9 cellular contexts compared by ENCODE assay signal in the genomic region with DNA sequence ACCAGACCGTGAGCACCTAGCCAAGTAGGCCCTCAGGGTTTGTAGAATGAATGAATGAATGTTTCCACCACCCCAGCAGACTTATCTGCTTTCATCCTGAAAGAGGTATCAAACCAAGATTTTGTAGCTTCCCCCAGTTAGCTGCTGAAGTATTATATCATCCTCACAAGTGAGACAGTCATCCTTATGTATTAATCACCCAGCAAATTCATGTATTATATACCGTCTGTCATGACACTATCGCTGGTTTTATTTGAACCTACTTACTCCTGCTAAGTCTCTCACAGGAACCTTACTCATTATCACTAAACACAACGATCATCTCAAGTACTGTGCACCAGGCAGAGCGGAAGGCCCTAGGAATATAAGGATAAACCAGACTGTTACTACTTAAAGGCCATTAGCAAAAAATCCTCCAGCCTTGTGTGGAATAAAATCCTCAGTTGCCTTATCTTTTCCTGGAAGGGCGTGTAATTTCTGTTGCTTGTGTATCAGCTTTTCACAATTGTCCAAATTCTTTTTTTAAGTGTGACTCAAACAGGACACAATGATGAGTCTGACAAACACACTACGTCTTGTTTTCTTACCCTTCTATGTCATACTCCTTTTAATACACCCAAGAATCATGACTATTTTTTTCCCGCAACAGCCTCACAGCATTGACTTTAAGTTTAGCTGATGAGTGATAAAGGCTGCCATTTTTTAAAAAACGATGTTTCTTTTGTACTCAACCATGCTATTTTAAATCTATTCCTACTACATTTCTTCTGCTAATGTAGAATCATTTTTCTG.
DNase-seq lines count a peak whose midpoint lies in the region; ATAC-seq and TF ChIP-seq lines count a peak whose summit lies in the region.
"Had no signal": no experiment of that assay in that cellular context is flagged by ENCODE, and none has a peak within 500 bp of the region (broad histone marks: within the 10 kb centered on the region; RNA-seq: fewer than 3 reads in every experiment).

No MANE protein-coding gene starts in this region.

- no peaks in the 10 kb centered on the region for H3K27me3 Mint-ChIP-seq in osteocyte (ENCODE audit: unreplicated experiment)

- ATAC-seq in GM21367 (IDR thresholded peaks at IDR 0.05; ENCODE audit: unreplicated experiment) = no peak
- no peak for ATAC-seq in HG02678 (IDR thresholded peaks at IDR 0.05; ENCODE audit: unreplicated experiment)
- ATAC-seq: left lobe of liver had no signal

- intact Hi-C loops in colonic mucosa (cut with DNase I) = no loop called here

- peak overlapping the region; percentile 97 for H3K27ac Mint-ChIP-seq in osteocyte (ENCODE audit: unreplicated experiment)

- no peaks in the 10 kb centered on the region for H3K36me3 ChIP-seq in colonic mucosa

- no peak for TF ChIP-seq CTCF in colonic mucosa (IDR thresholded peaks at IDR 0.05)
- TF ChIP-seq CTCF in osteocyte (IDR thresholded peaks at IDR 0.05) = no peak

- H3K4me1 Mint-ChIP-seq in osteocyte (ENCODE audit: unreplicated experiment) = peaks cover 82% of the 10 kb centered on the region

- H3K4me3 Mint-ChIP-seq in osteocyte (ENCODE audit: unreplicated experiment) = peak overlapping the region; percentile 77

- peak overlapping the region; percentile 39 for H3K4me3 ChIP-seq in colonic mucosa

- peaks cover 2% of the 10 kb centered on the region for H3K4me1 ChIP-seq in colonic mucosa

- DNase-seq in EH (ENCODE audit: low read depth) = peak; percentile 62
- DNase-seq in RPMI7951 (ENCODE audit: low read depth) = peak; percentile 58
- no peak for DNase-seq in colonic mucosa
- no peak for DNase-seq in osteocyte (ENCODE audit: extremely low spot score, unreplicated experiment)
- no peak for DNase-seq in amniotic stem cell (lab: John Stamatoyannopoulos, UW)
- DNase-seq in NCI-H1092 treated with DMSO at 0.1 percent for 48 hours (lab: John Stamatoyannopoulos, UW) = no peak

- H3K36me3 Mint-ChIP-seq in osteocyte (ENCODE audit: unreplicated experiment) = no peaks in the 10 kb centered on the region

- H3K27me3 ChIP-seq in colonic mucosa = no peaks in the 10 kb centered on the region

- no peaks in the 10 kb centered on the region for H3K9me3 Mint-ChIP-seq in osteocyte (ENCODE audit: unreplicated experiment)

- no peaks in the 10 kb centered on the region for H3K9me3 ChIP-seq in colonic mucosa

- peak overlapping the region in 1 of 2 donors; percentile 99 for H3K9ac ChIP-seq in colonic mucosa (ENCODE audit: low read depth in 2 of 2, low read length in 2 of 2)

- H3K27ac ChIP-seq in colonic mucosa = peak overlapping the region; percentile 95

Comparison
In these comparisons a context has a peak if more than half of its experiments do, and no peak if none do; other contexts are left out.
1. DNase-seq: peak in EH (single experiment) and RPMI7951 (single experiment); none in colonic mucosa (single experiment), osteocyte (single experiment), amniotic stem cell (single experiment) and NCI-H1092 treated with DMSO at 0.1 percent for 48 hours (single experiment).